Comparison of ENCODE assay signal across 18 cellular contexts in genomic region chr7:115083935-115084334, GRCh38.
A peak's percentile ranks its signal among the peaks of the same experiment; 100 is the strongest.
DNase-seq lines count a peak whose midpoint lies in the region; ATAC-seq and TF ChIP-seq lines count a peak whose summit lies in the region.
"Had no signal": no experiment of that assay in that cellular context is flagged by ENCODE, and none has a peak within 500 bp of the region (broad histone marks: within the 10 kb centered on the region; RNA-seq: fewer than 3 reads in every experiment).

No MANE protein-coding gene starts in this region.

- dilution Hi-C loops in IMR-90 (cut with HindIII; ENCODE audit: low sequenced_read_pairs, unreplicated experiment) = no loop called here

- H3K23ac ChIP-seq in IMR-90 (ENCODE audit: low read depth, low read length) (no peak overlapping the region), trophoblast cell (ENCODE audit: low read length) (no peak overlapping the region)

- WGBS in heart left ventricle, 4 donors = 71 to 73% (median 73%) methylated on average over 4 of the region's 4 CpGs
- WGBS in IMR-90 (ENCODE audit: extremely low coverage in 2 of 2, insufficient read length in 1 of 2), 2 experiments = no CpG with 5 or more reads among the region's 4 CpGs
- no CpG with 5 or more reads among the region's 4 CpGs for WGBS in trophoblast cell (ENCODE audit: extremely low coverage, insufficient coverage, insufficient read length)

- in situ Hi-C loops in IMR-90 (cut with MboI; ENCODE audit: low sequenced_read_pairs) = no loop called here

- H3K27me3 ChIP-seq in right atrium auricular region (no peaks in the 10 kb centered on the region), heart left ventricle (no peaks in the 10 kb centered on the region), IMR-90 (ENCODE audit: control insufficient read depth, insufficient read depth, low read length) (no peaks in the 10 kb centered on the region), trophoblast cell (ENCODE audit: insufficient read depth, low read length) (no peaks in the 10 kb centered on the region)
- H3K27me3 ChIP-seq: BLaER1 treated with 17β-estradiol and CSF1 and Interleukin-3, amounts not matched to agents 10 nM and 100 nM had no signal

- no peak overlapping the region for H2BK120ac ChIP-seq in IMR-90 (ENCODE audit: low read depth, low read length)
- H2BK120ac ChIP-seq in trophoblast cell (ENCODE audit: insufficient read depth, low read length, poor library complexity) = no peak overlapping the region

- CTCF ChIA-PET in IMR-90 (lab: Yijun Ruan, JAX) = no interaction called here

- no peak overlapping the region for H3K27ac ChIP-seq in right atrium auricular region
- peak overlapping the region in 3 of 12 donors; percentile 2 to 11 (median 9) for H3K27ac ChIP-seq in heart left ventricle
- no peak overlapping the region for H3K27ac ChIP-seq in IMR-90 (ENCODE audit: insufficient read depth, low read length)
- no peak overlapping the region for H3K27ac ChIP-seq in trophoblast cell (ENCODE audit: low read depth, low read length)
- H3K27ac ChIP-seq: 22Rv1; A549; BLaER1 treated with 17β-estradiol and CSF1 and Interleukin-3, amounts not matched to agents 10 nM and 100 nM; C4-2B had no signal

- no peaks in the 10 kb centered on the region for H3K79me1 ChIP-seq in IMR-90 (ENCODE audit: low read depth in 1 of 2, low read length in 2 of 2)
- H3K79me1 ChIP-seq in trophoblast cell (ENCODE audit: low read length) = peaks cover 2% of the 10 kb centered on the region

- H3K4ac ChIP-seq in IMR-90 (ENCODE audit: low read depth, low read length) = no peak overlapping the region
- no peak overlapping the region for H3K4ac ChIP-seq in trophoblast cell (ENCODE audit: low read depth, low read length)

- intact Hi-C loops in Right ventricle myocardium inferior (cut with DNase I) (no loop called here), heart left ventricle (cut with DNase I) (loop anchor here in 5 of 10 donors (1.0 to 10.0 kb wide), 5 partner anchors 15 to 131 kb away; no protein-coding TSS in a partner anchor), left cardiac atrium (cut with DNase I) (loop anchor here in 1 of 2 donors (5.0 kb wide), 1 partner anchor 102 kb away; no protein-coding TSS in a partner anchor), IMR-90 (cut with micrococcal nuclease) (no loop called here)

- H4K91ac ChIP-seq in IMR-90 (ENCODE audit: insufficient read depth, low read depth, low read length) = no peak overlapping the region
- H4K91ac ChIP-seq in trophoblast cell (ENCODE audit: low read depth, low read length) = no peak overlapping the region

- no peak overlapping the region for H4K5ac ChIP-seq in IMR-90 (ENCODE audit: low read depth, low read length)

- no peaks in the 10 kb centered on the region for H3K9me3 ChIP-seq in right atrium auricular region
- no peaks in the 10 kb centered on the region for H3K9me3 ChIP-seq in heart left ventricle
- H3K9me3 ChIP-seq in IMR-90 (ENCODE audit: control insufficient read depth, insufficient read depth, low read length) = no peaks in the 10 kb centered on the region
- H3K9me3 ChIP-seq in trophoblast cell (ENCODE audit: insufficient read depth, low read depth, low read length) = no peaks in the 10 kb centered on the region
- H3K9me3 ChIP-seq: A549; BLaER1 treated with 17β-estradiol and CSF1 and Interleukin-3, amounts not matched to agents 10 nM and 100 nM; Caco-2 had no signal

- no peak overlapping the region for H2AK9ac ChIP-seq in IMR-90 (replicated peaks; ENCODE audit: low read depth, low read length, poor library complexity)

- H3K4me3 ChIP-seq in right atrium auricular region = no peak overlapping the region
- no peak overlapping the region for H3K4me3 ChIP-seq in heart left ventricle
- H3K4me3 ChIP-seq in IMR-90 (ENCODE audit: insufficient read depth, low read depth, low read length) = no peak overlapping the region
- no peak overlapping the region for H3K4me3 ChIP-seq in trophoblast cell (ENCODE audit: low read depth, low read length)
- H3K4me3 ChIP-seq: A549; BLaER1 treated with 17β-estradiol and CSF1 and Interleukin-3, amounts not matched to agents 10 nM and 100 nM had no signal

- H2AFZ ChIP-seq in IMR-90 (replicated peaks; ENCODE audit: low read length, poor library complexity) (no peak overlapping the region), trophoblast cell (ENCODE audit: insufficient read depth, low read length, poor library complexity) (no peak overlapping the region)

- peak; percentile 34 for ATAC-seq in Right ventricle myocardium inferior
- ATAC-seq in heart left ventricle = peak in 3 of 4 donors; percentile 50 to 69 (median 66)
- ATAC-seq in left cardiac atrium = no peak
- ATAC-seq in IMR-90 (ENCODE audit: low read depth) = no peak
- ATAC-seq in GM18498 (IDR thresholded peaks at IDR 0.05; ENCODE audit: unreplicated experiment) = no peak
- ATAC-seq: A549; CD8-positive, alpha-beta T cell had no signal

- no peak overlapping the region for H3K56ac ChIP-seq in IMR-90 (ENCODE audit: extremely low read depth, insufficient read depth, low read length)

- H2BK20ac ChIP-seq in IMR-90 (ENCODE audit: low read depth, low read length) = no peak overlapping the region

- H4K8ac ChIP-seq in IMR-90 (ENCODE audit: low read depth in 2 of 2, low read length in 2 of 2) (no peak overlapping the region), trophoblast cell (ENCODE audit: low read depth, low read length) (no peak overlapping the region)

- no peak overlapping the region for H3K18ac ChIP-seq in IMR-90 (ENCODE audit: low read depth, low read length)
- H3K18ac ChIP-seq in trophoblast cell (ENCODE audit: low read length) = no peak overlapping the region

- no peak overlapping the region for H2BK15ac ChIP-seq in IMR-90 (ENCODE audit: low read depth, low read length)

- DNase-seq in Right ventricle myocardium inferior (ENCODE audit: missing footprints) (no peak), right atrium auricular region (ENCODE audit: low spot score) (no peak), heart left ventricle (no peak), left cardiac atrium (no peak), IMR-90 (no peak), trophoblast cell (no peak)
- DNase-seq: AML-193; Caco-2; Calu3; CD4-positive, alpha-beta T cell; CD8-positive, alpha-beta T cell; DMS79 treated with DMSO at 0.1 percent for 48 hours; GF-D8 had no signal

- TF ChIP-seq CTCF in right atrium auricular region (IDR thresholded peaks at IDR 0.05) (no peak), heart left ventricle (IDR thresholded peaks at IDR 0.05) (no peak), IMR-90 (conservative IDR thresholded peaks at IDR 0.05; ENCODE audit: low read depth, low read length) (no peak)

- H3K4me1 ChIP-seq in right atrium auricular region (peaks cover 0 to 20% of the 10 kb centered on the region in 2 donors), heart left ventricle (peaks cover 0 to 30% (median 20%) of the 10 kb centered on the region in 12 donors), IMR-90 (ENCODE audit: control insufficient read depth, insufficient read depth, low read length) (peaks cover 3% of the 10 kb centered on the region; the same call in 1 of the 2 replicates), trophoblast cell (ENCODE audit: control insufficient read depth in 1 of 2, insufficient read depth in 2 of 2, low read length in 2 of 2) (peaks cover 3 to 6% of the 10 kb centered on the region in 2 experiments)
- H3K4me1 ChIP-seq: Caco-2 had no signal

- no peaks in the 10 kb centered on the region for H3K79me2 ChIP-seq in trophoblast cell (ENCODE audit: control insufficient read depth, insufficient read depth, low read length, poor library complexity)

- H2BK12ac ChIP-seq in trophoblast cell (ENCODE audit: low read length) = peak overlapping the region; percentile 23

- H4K12ac ChIP-seq in trophoblast cell (ENCODE audit: low read depth, low read length) = no peak overlapping the region

- H3K4me2 ChIP-seq in IMR-90 (ENCODE audit: low read depth, low read length) = no peak overlapping the region
- no peak overlapping the region for H3K4me2 ChIP-seq in trophoblast cell (ENCODE audit: low read length)
- H3K4me2 ChIP-seq: A549; BLaER1 treated with 17β-estradiol and CSF1 and Interleukin-3, amounts not matched to agents 10 nM and 100 nM had no signal

- no peak for TF ChIP-seq POLR2A in heart left ventricle (IDR thresholded peaks at IDR 0.05)
- TF ChIP-seq POLR2A in IMR-90 (IDR thresholded peaks at IDR 0.05; ENCODE audit: low read depth, low read length) = no peak

- H3K14ac ChIP-seq in IMR-90 (replicated peaks; ENCODE audit: low read depth, low read length) = no peak overlapping the region
- H3K14ac ChIP-seq in trophoblast cell (ENCODE audit: low read length) = no peak overlapping the region

- H3K36me3 ChIP-seq in right atrium auricular region = no peaks in the 10 kb centered on the region
- H3K36me3 ChIP-seq in heart left ventricle = no peaks in the 10 kb centered on the region
- no peaks in the 10 kb centered on the region for H3K36me3 ChIP-seq in IMR-90 (ENCODE audit: control insufficient read depth, insufficient read depth, low read length)
- H3K36me3 ChIP-seq in trophoblast cell (ENCODE audit: control insufficient read depth in 1 of 2, insufficient read depth in 2 of 2, low read length in 2 of 2) = no peaks in the 10 kb centered on the region
- H3K36me3 ChIP-seq: BLaER1 treated with 17β-estradiol and CSF1 and Interleukin-3, amounts not matched to agents 10 nM and 100 nM had no signal

- TF ChIP-seq RAD21 in IMR-90 (IDR thresholded peaks at IDR 0.05; ENCODE audit: low read length) = no peak

- H3K9ac ChIP-seq in IMR-90 (ENCODE audit: low read depth, low read length) (no peak overlapping the region), trophoblast cell (ENCODE audit: low read length) (no peak overlapping the region)
- H3K9ac ChIP-seq: BLaER1 treated with 17β-estradiol and CSF1 and Interleukin-3, amounts not matched to agents 10 nM and 100 nM had no signal

- H2BK5ac ChIP-seq in IMR-90 (ENCODE audit: low read depth, low read length, poor library complexity, severe bottlenecking) (no peak overlapping the region), trophoblast cell (ENCODE audit: low read depth, low read length, poor library complexity) (no peak overlapping the region)

- peak overlapping the region; percentile 31; the same call in 1 of the 2 replicates for H2AK5ac ChIP-seq in IMR-90 (ENCODE audit: low read depth, low read length)
- H2AK5ac ChIP-seq in trophoblast cell (ENCODE audit: low read length) = no peak overlapping the region

- no TSS peak for BruUV-seq in IMR-90 (replicated peaks; lab: Mats Ljungman, UMichigan)

- no peaks in the 10 kb centered on the region for H4K20me1 ChIP-seq in IMR-90 (ENCODE audit: insufficient read depth, low read length)
- H4K20me1 ChIP-seq: BLaER1 treated with 17β-estradiol and CSF1 and Interleukin-3, amounts not matched to agents 10 nM and 100 nM had no signal

- no peaks in the 10 kb centered on the region for H3K9me1 ChIP-seq in IMR-90 (ENCODE audit: insufficient read depth, low read length)

- POLR2A ChIA-PET in IMR-90 (lab: Charles Lee; ENCODE audit: unreplicated experiment) = no interaction called here

TF ChIP-seq in IMR-90, 13 proteins besides CTCF, POLR2A, EP300 and RAD21:
- no peak for TF ChIP-seq CHD1 (IDR thresholded peaks at IDR 0.05; ENCODE audit: low read depth, low read length)

Comparison
In these comparisons a context has a peak if more than half of its experiments do, and no peak if none do; other contexts are left out.
1. ATAC-seq: peak in Right ventricle myocardium inferior (single experiment) and heart left ventricle (3 of 4); none in left cardiac atrium (0 of 2), IMR-90 (single experiment) and GM18498 (single experiment).